Comparison of ENCODE assay signal across 8 cellular contexts in the genomic region with DNA sequence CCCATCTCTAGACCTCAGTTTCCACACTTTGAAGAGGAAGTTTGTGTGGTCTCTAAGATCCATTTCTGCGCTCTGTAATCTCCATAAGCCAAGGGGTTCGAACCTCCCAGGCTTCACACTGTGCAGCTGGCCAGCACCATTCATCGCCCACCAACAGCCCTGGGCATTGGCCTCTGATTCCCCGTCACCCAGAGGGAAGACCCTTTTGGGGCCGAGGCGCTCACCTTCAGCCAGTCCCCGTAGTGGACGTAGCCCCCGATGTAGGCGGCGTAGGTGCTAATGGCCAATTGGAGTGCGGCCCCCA. TPM values are rescaled to one million over a fixed set of nuclear protein-coding genes. Genes with fewer than 3 reads are reported as not detected.
DNase-seq lines count a peak whose midpoint lies in the region; ATAC-seq, FAIRE-seq and TF ChIP-seq lines count a peak whose summit lies in the region.

No MANE protein-coding gene starts in this region.

- POLR2A ChIA-PET in HEK293T (lab: Yijun Ruan, JAX), result interaction anchor here (1.0 to 2.0 kb wide), 6 partner anchors 10 to 110 kb away, joined by 3 to 8 read pairs (median 3); a partner anchor contains a TSS

- intact Hi-C loops in heart left ventricle (cut with DNase I), result loop anchor here in 3 of 10 donors (5.0 to 10.0 kb wide), 2 partner anchors 98 to 101 kb away; no protein-coding TSS in a partner anchor
- intact Hi-C loops in Right ventricle myocardium superior (cut with DNase I), result no loop called here

- FAIRE-seq in bronchial epithelial cell (lab: Jason Lieb, UNC), result no peak

- peaks cover 2 to 42% (median 15%) of the 10 kb centered on the region in 12 donors for H3K4me1 ChIP-seq in heart left ventricle
- H3K4me1 ChIP-seq in mononuclear cell (ENCODE audit: insufficient read depth, low read length), result peaks cover 16% of the 10 kb centered on the region

- peak in 3 of 4 donors; percentile 3 to 19 (median 3) for ATAC-seq in heart left ventricle
- no peak for ATAC-seq in Right ventricle myocardium superior (ENCODE audit: poor library complexity)

- H3K9me3 ChIP-seq in heart left ventricle (no peaks in the 10 kb centered on the region), mononuclear cell (ENCODE audit: low read depth, low read length) (no peaks in the 10 kb centered on the region)

- H3K27me3 ChIP-seq in heart left ventricle (no peaks in the 10 kb centered on the region), bronchial epithelial cell (ENCODE audit: control insufficient read depth, insufficient read depth, low read length) (no peaks in the 10 kb centered on the region), mononuclear cell (ENCODE audit: insufficient read depth, low read length) (no peaks in the 10 kb centered on the region)

- no peak for TF ChIP-seq POLR2A in heart left ventricle (IDR thresholded peaks at IDR 0.05)

- H3K4me3 ChIP-seq in heart left ventricle (peak overlapping the region; percentile 68 to 97 (median 84)), bronchial epithelial cell (ENCODE audit: low read depth, low read length) (peak overlapping the region; percentile 58), mononuclear cell (ENCODE audit: low read length) (peak overlapping the region; percentile 63)

- H3K36me3 ChIP-seq in heart left ventricle (peaks cover 0 to 16% (median 4%) of the 10 kb centered on the region in 9 donors), bronchial epithelial cell (ENCODE audit: control insufficient read depth, insufficient read depth, low read length) (peaks cover 5% of the 10 kb centered on the region)

- DNase-seq in heart left ventricle (no peak), Right ventricle myocardium superior (no peak), bronchial epithelial cell (ENCODE audit: low read depth) (no peak), NCI-H2107 (lab: John Stamatoyannopoulos, UW) (no peak), HEK293T (ENCODE audit: extremely low spot score) (no peak), H4 (ENCODE audit: low spot score) (no peak), germinal center (ENCODE audit: low spot score) (no peak)

- CTCF ChIA-PET in HEK293T (lab: Yijun Ruan, JAX), result no interaction called here

- peak overlapping the region in 10 of 12 donors; percentile 63 to 85 (median 80) for H3K27ac ChIP-seq in heart left ventricle

- 12 to 41% (median 14%) methylated on average over 4 to 12 of the region's 12 CpGs for WGBS in heart left ventricle, 4 donors

- TF ChIP-seq CTCF in heart left ventricle (IDR thresholded peaks at IDR 0.05), result no peak
- no peak for TF ChIP-seq CTCF in bronchial epithelial cell (IDR thresholded peaks at IDR 0.05; ENCODE audit: insufficient read depth, low read length, severe bottlenecking)

TF ChIP-seq in HEK293T, 16 proteins besides CTCF, POLR2A, EP300 and RAD21:
- no peak for TF ChIP-seq SUZ12 (IDR thresholded peaks at IDR 0.05)
- no peak for TF ChIP-seq L3MBTL2 (conservative IDR thresholded peaks at IDR 0.05)
- TF ChIP-seq FOXM1 (IDR thresholded peaks at IDR 0.05; ENCODE audit: borderline replicate concordance), result no peak
- TF ChIP-seq HDGF (IDR thresholded peaks at IDR 0.05; ENCODE audit: borderline replicate concordance), result no peak
- no peak for TF ChIP-seq ZNF384 (IDR thresholded peaks at IDR 0.05)
- TF ChIP-seq ARNT (IDR thresholded peaks at IDR 0.05), result no peak
- no peak for TF ChIP-seq SP1 (IDR thresholded peaks at IDR 0.05)
- no peak for TF ChIP-seq ELF4 (IDR thresholded peaks at IDR 0.05)
- TF ChIP-seq TARDBP (IDR thresholded peaks at IDR 0.05), result no peak
- TF ChIP-seq BHLHE40 (IDR thresholded peaks at IDR 0.05; ENCODE audit: borderline replicate concordance), result no peak
- no peak for TF ChIP-seq NFRKB (IDR thresholded peaks at IDR 0.05)
- no peak for TF ChIP-seq FOXA1 (IDR thresholded peaks at IDR 0.05)

RNA-seq across cellular contexts. Expression of a gene that starts 0.7 kb away (rescaled TPM):
- total RNA-seq in heart left ventricle (10 to 100 TPM; 13.4 to 22.1 (median 19.3) TPM), Right ventricle myocardium superior (21.3 TPM), bronchial epithelial cell (64.3 and 85.6 TPM in 2 replicates), mononuclear cell (21.0 TPM)
- 10 to 100 TPM; 16.7 to 31.1 TPM for polyA plus RNA-seq in heart left ventricle
- total RNA-seq in H4 (2014; rRNA removed; shearing (Covaris generic)), result 45.9 and 54.9 TPM in 2 replicates

RNA-seq across cellular contexts. Expression of a gene that starts 9.7 kb away (rescaled TPM):
- total RNA-seq in heart left ventricle (1 to 10 TPM in 3 of 9 donors, under 1 TPM in 6; 0.20 to 1.2 (median 0.37) TPM), Right ventricle myocardium superior (0.54 TPM), bronchial epithelial cell (17.8 and 25.3 TPM in 2 replicates), mononuclear cell (0.42 TPM)
- 1 to 10 TPM in 1 of 2 donors, under 1 TPM in 1; 0.57 to 1.2 TPM for polyA plus RNA-seq in heart left ventricle
- total RNA-seq in H4 (2014; rRNA removed; shearing (Covaris generic)), result 1.0 and 3.1 TPM in 2 replicates

RNA-seq across cellular contexts. Expression of a gene that starts 52.4 kb away (rescaled TPM):
- total RNA-seq in heart left ventricle (10 to 100 TPM; 38.4 to 55.6 (median 44.1) TPM), Right ventricle myocardium superior (46.1 TPM), bronchial epithelial cell (18.9 and 20.3 TPM in 2 replicates), mononuclear cell (44.4 TPM)
- 10 to 100 TPM; 30.8 to 41.2 TPM for polyA plus RNA-seq in heart left ventricle
- 62.2 and 65.0 TPM in 2 replicates for total RNA-seq in H4 (2014; rRNA removed; shearing (Covaris generic))

RNA-seq across cellular contexts. Expression of a gene that starts 56.5 kb away (rescaled TPM):
- total RNA-seq in heart left ventricle (10 to 100 TPM; 28.5 to 46.5 (median 36.6) TPM), Right ventricle myocardium superior (26.0 TPM), bronchial epithelial cell (7.6 and 9.2 TPM in 2 replicates), mononuclear cell (5.0 TPM)
- 10 to 100 TPM; 52.4 to 75.1 TPM for polyA plus RNA-seq in heart left ventricle
- 51.0 and 71.2 TPM in 2 replicates for total RNA-seq in H4 (2014; rRNA removed; shearing (Covaris generic))
